8 cellular contexts compared by ENCODE assay signal in genomic region chr21:42496120-42496838, GRCh38. TPM values are rescaled to one million over a fixed set of nuclear protein-coding genes. Genes with fewer than 3 reads are reported as not detected.
DNase-seq lines count a peak whose midpoint lies in the region; ATAC-seq and TF ChIP-seq lines count a peak whose summit lies in the region.

Gene RSPH1, minus strand, starts transcription at chr21:42496224. Its CDS starts 38 bp downstream, at chr21:42496186.

- ATAC-seq in GM21619 (IDR thresholded peaks at IDR 0.05; ENCODE audit: unreplicated experiment), result peak; percentile 97
- peak; percentile 95 for ATAC-seq in mucosa of descending colon

- H3K4me3 ChIP-seq in epithelial cell of proximal tubule (ENCODE audit: low read depth, low read length) (peak within 1 kb of the TSS; percentile 82), mucosa of descending colon (peak within 1 kb of the TSS; percentile 12)

- DNase-seq in DMS153 treated with DMSO at 0.1 percent for 48 hours (lab: John Stamatoyannopoulos, UW; ENCODE audit: unreplicated experiment) (peak; percentile 97), OCI-M2 (lab: John Stamatoyannopoulos, UW; ENCODE audit: unreplicated experiment) (peak; percentile 99), epithelial cell of proximal tubule (ENCODE audit: low read depth) (peak; percentile 68), mucosa of descending colon (peak; percentile 99 to 100 (median 100))
- DNase-seq in activated T-cell treated with anti-CD3 and anti-CD28 coated beads, Interleukin-2, amount 50 U/mL, for 1 hour, result peak; percentile 99
- DNase-seq in stimulated activated CD8-positive, alpha-beta memory T cell treated with anti-CD3 and anti-CD28 coated beads, Interleukin-4, amount 100 ng/mL, for 1 hour (ENCODE audit: low read depth in 2 of 2, low spot score in 1 of 2), result peak; percentile 98

- intact Hi-C loops in mucosa of descending colon (cut with DNase I, micrococcal nuclease), result no loop called here

- H3K36me3 ChIP-seq in mucosa of descending colon (ENCODE audit: low read depth), result peaks cover 3% of the 10 kb centered on the region

- H3K9me3 ChIP-seq in mucosa of descending colon, result no peaks in the 10 kb centered on the region

- peaks cover 21% of the 10 kb centered on the region for H3K4me1 ChIP-seq in mucosa of descending colon (ENCODE audit: low read depth)

- peak; percentile 23; the same call in 1 of the 2 replicates for TF ChIP-seq RAD21 in Ishikawa (IDR thresholded peaks at IDR 0.05; ENCODE audit: low read depth)

- no peak for TF ChIP-seq EP300 in Ishikawa (IDR thresholded peaks at IDR 0.05; ENCODE audit: borderline replicate concordance)

- no peak for TF ChIP-seq CTCF in epithelial cell of proximal tubule (conservative IDR thresholded peaks at IDR 0.05; ENCODE audit: low read depth, low read length)
- peak; percentile 13 for TF ChIP-seq CTCF in mucosa of descending colon (IDR thresholded peaks at IDR 0.05)

TF ChIP-seq in Ishikawa, 13 proteins besides CTCF, POLR2A, EP300 and RAD21:
- peak; percentile 66 for TF ChIP-seq CREB1 (IDR thresholded peaks at IDR 0.05; ENCODE audit: low read depth)
- TF ChIP-seq TAF1 (IDR thresholded peaks at IDR 0.05; ENCODE audit: low read depth), result peak; percentile 42; the same call in 1 of the 2 replicates
- TF ChIP-seq YY1 (IDR thresholded peaks at IDR 0.05; ENCODE audit: low read depth), result no peak
- TF ChIP-seq, protein P1, sequence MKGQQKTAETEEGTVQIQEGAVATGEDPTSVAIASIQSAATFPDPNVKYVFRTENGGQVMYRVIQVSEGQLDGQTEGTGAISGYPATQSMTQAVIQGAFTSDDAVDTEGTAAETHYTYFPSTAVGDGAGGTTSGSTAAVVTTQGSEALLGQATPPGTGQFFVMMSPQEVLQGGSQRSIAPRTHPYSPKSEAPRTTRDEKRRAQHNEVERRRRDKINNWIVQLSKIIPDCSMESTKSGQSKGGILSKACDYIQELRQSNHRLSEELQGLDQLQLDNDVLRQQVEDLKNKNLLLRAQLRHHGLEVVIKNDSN (IDR thresholded peaks at IDR 0.05), result no peak
- TF ChIP-seq, protein P2, sequence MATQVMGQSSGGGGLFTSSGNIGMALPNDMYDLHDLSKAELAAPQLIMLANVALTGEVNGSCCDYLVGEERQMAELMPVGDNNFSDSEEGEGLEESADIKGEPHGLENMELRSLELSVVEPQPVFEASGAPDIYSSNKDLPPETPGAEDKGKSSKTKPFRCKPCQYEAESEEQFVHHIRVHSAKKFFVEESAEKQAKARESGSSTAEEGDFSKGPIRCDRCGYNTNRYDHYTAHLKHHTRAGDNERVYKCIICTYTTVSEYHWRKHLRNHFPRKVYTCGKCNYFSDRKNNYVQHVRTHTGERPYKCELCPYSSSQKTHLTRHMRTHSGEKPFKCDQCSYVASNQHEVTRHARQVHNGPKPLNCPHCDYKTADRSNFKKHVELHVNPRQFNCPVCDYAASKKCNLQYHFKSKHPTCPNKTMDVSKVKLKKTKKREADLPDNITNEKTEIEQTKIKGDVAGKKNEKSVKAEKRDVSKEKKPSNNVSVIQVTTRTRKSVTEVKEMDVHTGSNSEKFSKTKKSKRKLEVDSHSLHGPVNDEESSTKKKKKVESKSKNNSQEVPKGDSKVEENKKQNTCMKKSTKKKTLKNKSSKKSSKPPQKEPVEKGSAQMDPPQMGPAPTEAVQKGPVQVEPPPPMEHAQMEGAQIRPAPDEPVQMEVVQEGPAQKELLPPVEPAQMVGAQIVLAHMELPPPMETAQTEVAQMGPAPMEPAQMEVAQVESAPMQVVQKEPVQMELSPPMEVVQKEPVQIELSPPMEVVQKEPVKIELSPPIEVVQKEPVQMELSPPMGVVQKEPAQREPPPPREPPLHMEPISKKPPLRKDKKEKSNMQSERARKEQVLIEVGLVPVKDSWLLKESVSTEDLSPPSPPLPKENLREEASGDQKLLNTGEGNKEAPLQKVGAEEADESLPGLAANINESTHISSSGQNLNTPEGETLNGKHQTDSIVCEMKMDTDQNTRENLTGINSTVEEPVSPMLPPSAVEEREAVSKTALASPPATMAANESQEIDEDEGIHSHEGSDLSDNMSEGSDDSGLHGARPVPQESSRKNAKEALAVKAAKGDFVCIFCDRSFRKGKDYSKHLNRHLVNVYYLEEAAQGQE (IDR thresholded peaks at IDR 0.05; ENCODE audit: low read depth), result no peak
- TF ChIP-seq NFIC (IDR thresholded peaks at IDR 0.05), result no peak
- TF ChIP-seq EGR1 (IDR thresholded peaks at IDR 0.05), result no peak
- no peak for TF ChIP-seq TEAD4 (IDR thresholded peaks at IDR 0.05)
- no peak; the same call in none of the 2 replicates for TF ChIP-seq MAX (IDR thresholded peaks at IDR 0.05)
TF ChIP-seq in Ishikawa: peak in this region for 2.

RNA-seq across cellular contexts. Expression of gene RSPH1, which starts in this region (rescaled TPM):
- total RNA-seq in epithelial cell of proximal tubule (1.8 TPM in 1 of 2 replicates, not detected in the other), mucosa of descending colon (1 to 10 TPM; 4.0 to 7.6 (median 4.5) TPM)

Comparison
In these comparisons a context has a peak if more than half of its experiments do, and no peak if none do; other contexts are left out.
1. Peak in every context shown above with its lines: DNase-seq, ATAC-seq and H3K4me3 ChIP-seq.